Comparison of ENCODE assay signal across 28 cellular contexts in genomic region chr5:24606974-24607373, GRCh38.
DNase-seq lines count a peak whose midpoint lies in the region; ATAC-seq, FAIRE-seq and TF ChIP-seq lines count a peak whose summit lies in the region.
"Had no signal": no experiment of that assay in that cellular context is flagged by ENCODE, and none has a peak within 500 bp of the region (broad histone marks: within the 10 kb centered on the region; RNA-seq: fewer than 3 reads in every experiment).

No MANE protein-coding gene starts in this region.

- FAIRE-seq in D721Med (lab: Jason Lieb, UNC), result peak; percentile 95
- FAIRE-seq: frontal cortex, GM12878 had no signal

- TF ChIP-seq CTCF in D721Med (IDR thresholded peaks at IDR 0.05; ENCODE audit: insufficient read depth, missing control alignments) (no peak), nephron (IDR thresholded peaks at IDR 0.05; ENCODE audit: unreplicated experiment in 3 of 3) (no peak)

- peaks cover 3% of the 10 kb centered on the region for H3K36me3 Mint-ChIP-seq in nephron (ENCODE audit: low read depth)
- H3K36me3 Mint-ChIP-seq: activated CD8-positive, alpha-beta memory T cell treated with anti-CD3 and anti-CD28 coated beads, Interleukin-2, amount 10 ng/mL, durations not matched to agents 7 days and 5 days; CD14-positive monocyte; stimulated activated naive B cell treated with anti-CD40 and anti-IgM and Interleukin-4, amounts not matched to agents 10 μg/mL and 1 μg/mL and 100 μg/mL, for 72 hours; WTC11 had no signal

- DNase-seq in D721Med (ENCODE audit: insufficient read length, low spot score) (peak; percentile 14), NCI-H524 treated with DMSO at 0.1 percent for 48 hours (lab: John Stamatoyannopoulos, UW) (peak; percentile 7), cerebellar cortex (ENCODE audit: low spot score) (peak; percentile 85), NCI-H1436 treated with DMSO at 0.1 percent for 48 hours (lab: John Stamatoyannopoulos, UW) (no peak), NCI-H2029 treated with DMSO at 0.1 percent for 48 hours (lab: John Stamatoyannopoulos, UW) (no peak)
- DNase-seq: activated CD4-positive, alpha-beta T cell treated with anti-CD3 and anti-CD28 coated beads, Interleukin-2, amount 10 ng/mL, durations not matched to agents 7 days and 5 days; activated CD8-positive, alpha-beta memory T cell treated with anti-CD3 and anti-CD28 coated beads, Interleukin-2, amount 10 ng/mL, durations not matched to agents 7 days and 5 days; activated naive CD4-positive, alpha-beta T cell; activated T-cell treated with anti-CD3 and anti-CD28 coated beads, Interleukin-2, amount 50 U/mL, for 48 hours; cortex of kidney; esophagus squamous epithelium; KBM-7; left colon; mesenchymal stem cell; NCI-H1436; NCI-H226; Peyer's patch; SHP77 treated with DMSO at 0.1 percent for 48 hours; stimulated activated CD4-positive, alpha-beta T cell treated with anti-CD3 and anti-CD28 coated beads, Interleukin-4, amount 100 ng/mL, for 4 hours; stimulated activated naive B cell treated with anti-CD40 and anti-IgM and Interleukin-4, amounts not matched to agents 10 μg/mL and 1 μg/mL and 100 μg/mL, for 72 hours; T1000; upper lobe of left lung had no signal

- H3K4me3 Mint-ChIP-seq in nephron, result no peak overlapping the region
- H3K4me3 Mint-ChIP-seq: activated CD4-positive, alpha-beta T cell treated with anti-CD3 and anti-CD28 coated beads, Interleukin-2, amount 10 ng/mL, durations not matched to agents 7 days and 5 days; activated CD8-positive, alpha-beta memory T cell treated with anti-CD3 and anti-CD28 coated beads, Interleukin-2, amount 10 ng/mL, durations not matched to agents 7 days and 5 days; CD14-positive monocyte; stimulated activated naive B cell treated with anti-CD40 and anti-IgM and Interleukin-4, amounts not matched to agents 10 μg/mL and 1 μg/mL and 100 μg/mL, for 72 hours; WTC11 had no signal

- peaks cover 9% of the 10 kb centered on the region for H3K4me1 Mint-ChIP-seq in nephron
- H3K4me1 Mint-ChIP-seq: activated CD4-positive, alpha-beta T cell treated with anti-CD3 and anti-CD28 coated beads, Interleukin-2, amount 10 ng/mL, durations not matched to agents 7 days and 5 days; activated CD8-positive, alpha-beta memory T cell treated with anti-CD3 and anti-CD28 coated beads, Interleukin-2, amount 10 ng/mL, durations not matched to agents 7 days and 5 days; CD14-positive monocyte; stimulated activated naive B cell treated with anti-CD40 and anti-IgM and Interleukin-4, amounts not matched to agents 10 μg/mL and 1 μg/mL and 100 μg/mL, for 72 hours; WTC11 had no signal

- H3K27ac Mint-ChIP-seq in nephron, result peak overlapping the region; percentile 43 to 90 (median 78)
- H3K27ac Mint-ChIP-seq: activated CD4-positive, alpha-beta T cell treated with anti-CD3 and anti-CD28 coated beads, Interleukin-2, amount 10 ng/mL, durations not matched to agents 7 days and 5 days; activated CD8-positive, alpha-beta memory T cell treated with anti-CD3 and anti-CD28 coated beads, Interleukin-2, amount 10 ng/mL, durations not matched to agents 7 days and 5 days; CD14-positive monocyte; stimulated activated naive B cell treated with anti-CD40 and anti-IgM and Interleukin-4, amounts not matched to agents 10 μg/mL and 1 μg/mL and 100 μg/mL, for 72 hours; WTC11 had no signal

- no peaks in the 10 kb centered on the region for H3K27me3 Mint-ChIP-seq in nephron (ENCODE audit: low read depth)
- H3K27me3 Mint-ChIP-seq: activated CD4-positive, alpha-beta T cell treated with anti-CD3 and anti-CD28 coated beads, Interleukin-2, amount 10 ng/mL, durations not matched to agents 7 days and 5 days; activated CD8-positive, alpha-beta memory T cell treated with anti-CD3 and anti-CD28 coated beads, Interleukin-2, amount 10 ng/mL, durations not matched to agents 7 days and 5 days; stimulated activated naive B cell treated with anti-CD40 and anti-IgM and Interleukin-4, amounts not matched to agents 10 μg/mL and 1 μg/mL and 100 μg/mL, for 72 hours had no signal

- peaks cover 3% of the 10 kb centered on the region for H3K9me3 Mint-ChIP-seq in nephron

- ATAC-seq in GM21367 (IDR thresholded peaks at IDR 0.05; ENCODE audit: unreplicated experiment), result no peak
- ATAC-seq: activated CD8-positive, alpha-beta memory T cell treated with anti-CD3 and anti-CD28 coated beads, Interleukin-2, amount 10 ng/mL, durations not matched to agents 7 days and 5 days; GM12878; left colon; stimulated activated naive B cell treated with anti-CD40 and anti-IgM and Interleukin-4, amounts not matched to agents 10 μg/mL and 1 μg/mL and 100 μg/mL, for 72 hours; WTC11 had no signal

Comparison
In these comparisons a context has a peak if more than half of its experiments do, and no peak if none do; other contexts are left out.
1. DNase-seq: peak in D721Med (single experiment), NCI-H524 treated with DMSO at 0.1 percent for 48 hours (single experiment) and cerebellar cortex (single experiment); none in NCI-H1436 treated with DMSO at 0.1 percent for 48 hours (single experiment) and NCI-H2029 treated with DMSO at 0.1 percent for 48 hours (single experiment).